1 cellular context compared by ENCODE assay signal in the genomic region with DNA sequence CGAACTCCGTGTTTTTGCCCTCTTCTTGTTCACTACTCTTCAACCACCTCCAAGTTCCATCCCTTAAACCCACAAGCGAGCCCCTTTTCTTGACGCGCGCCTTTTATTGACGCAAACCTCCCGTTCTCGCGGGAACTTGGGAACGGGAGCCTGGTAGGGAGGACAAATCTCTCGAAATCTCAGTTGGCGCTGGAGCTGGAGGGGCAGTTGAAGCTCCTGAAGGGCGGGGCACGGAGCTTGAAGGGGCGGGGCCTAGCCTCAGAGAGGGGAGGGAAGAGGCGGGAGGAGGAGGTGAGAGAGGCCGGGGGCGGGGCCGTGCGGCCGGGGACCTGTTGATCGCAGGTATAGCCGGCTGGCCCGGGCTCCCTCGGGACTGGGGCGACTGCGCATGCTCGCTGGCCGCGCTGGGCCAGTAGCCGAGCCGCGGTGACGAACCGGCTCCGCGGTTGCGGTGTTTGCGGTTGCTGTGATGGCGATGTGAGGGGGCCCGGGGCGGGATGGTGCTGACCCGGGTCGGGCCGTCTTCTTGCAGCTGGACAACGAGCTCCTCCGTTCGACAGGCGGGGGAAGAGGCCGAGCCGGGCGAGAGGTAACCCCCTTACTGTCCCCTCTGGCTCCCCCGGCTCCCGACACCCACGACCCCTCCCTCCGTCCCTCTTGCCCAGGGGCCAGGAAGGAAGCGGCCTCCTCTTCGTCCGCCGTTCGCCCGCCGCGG.
TF ChIP-seq lines count a peak whose summit lies in the region.

FAM135A (plus strand) TSS at position 395 of the 715 bp plus-strand sequence. CDS start 14,835 bp downstream, outside the sequence.

TF ChIP-seq in WTC11, 78 proteins besides CTCF, POLR2A, EP300 and RAD21 (continued from another document):
- TF ChIP-seq KAT7 (CRISPR knock-in tag; IDR thresholded peaks at IDR 0.05; ENCODE audit: borderline replicate concordance) (0 out of 2 replicates have a peak, but pooled peaks have one; percentile 24), EMX1 (CRISPR knock-in tag; IDR thresholded peaks at IDR 0.05) (no peak), RORB (CRISPR knock-in tag; IDR thresholded peaks at IDR 0.05) (0 out of 2 replicates have a peak, but pooled peaks have one; percentile 67), GTF2I (CRISPR knock-in tag; conservative IDR thresholded peaks at IDR 0.05) (no peak), ATF3 (CRISPR knock-in tag; conservative IDR thresholded peaks at IDR 0.05) (no peak), E2F1 (CRISPR knock-in tag; IDR thresholded peaks at IDR 0.05) (peak; percentile 57; the same call in 1 of the 2 replicates), NFE2L1 (CRISPR knock-in tag; IDR thresholded peaks at IDR 0.05) (no peak), ELF4 (CRISPR knock-in tag; IDR thresholded peaks at IDR 0.05; ENCODE audit: low read depth) (no peak), ZNF423 (CRISPR knock-in tag; IDR thresholded peaks at IDR 0.05) (no peak), ZNF532 (CRISPR knock-in tag; IDR thresholded peaks at IDR 0.05; ENCODE audit: borderline replicate concordance) (peak; percentile 56; the same call in 1 of the 2 replicates), RELA (CRISPR knock-in tag; IDR thresholded peaks at IDR 0.05; ENCODE audit: borderline replicate concordance) (no peak), IRF2 (CRISPR knock-in tag; IDR thresholded peaks at IDR 0.05; ENCODE audit: borderline replicate concordance, low read depth) (no peak), NR2C2 (CRISPR knock-in tag; IDR thresholded peaks at IDR 0.05) (no peak), ZNF232 (CRISPR knock-in tag; IDR thresholded peaks at IDR 0.05) (no peak), CREM (CRISPR knock-in tag; IDR thresholded peaks at IDR 0.05) (peak; percentile 83; the same call in 1 of the 2 replicates), USF1 (CRISPR knock-in tag; IDR thresholded peaks at IDR 0.05) (peak; percentile 19; the same call in 1 of the 2 replicates), FOXK1 (CRISPR knock-in tag; IDR thresholded peaks at IDR 0.05) (no peak), FOXP4 (CRISPR knock-in tag; IDR thresholded peaks at IDR 0.05) (0 out of 2 replicates have a peak, but pooled peaks have one; percentile 13), NFYB (CRISPR knock-in tag; conservative IDR thresholded peaks at IDR 0.05; ENCODE audit: low read depth) (no peak), ZNF396 (CRISPR knock-in tag; IDR thresholded peaks at IDR 0.05; ENCODE audit: borderline replicate concordance) (no peak), ZNF317 (CRISPR knock-in tag; IDR thresholded peaks at IDR 0.05; ENCODE audit: borderline replicate concordance, low read depth) (0 out of 2 replicates have a peak, but pooled peaks have one; percentile 6), GABPB1 (CRISPR knock-in tag; IDR thresholded peaks at IDR 0.05) (no peak; the same call in 1 of the 2 replicates), OVOL2 (CRISPR knock-in tag; IDR thresholded peaks at IDR 0.05; ENCODE audit: borderline replicate concordance) (peak; percentile 65; the same call in 1 of the 2 replicates)
- TF ChIP-seq, protein P1, sequence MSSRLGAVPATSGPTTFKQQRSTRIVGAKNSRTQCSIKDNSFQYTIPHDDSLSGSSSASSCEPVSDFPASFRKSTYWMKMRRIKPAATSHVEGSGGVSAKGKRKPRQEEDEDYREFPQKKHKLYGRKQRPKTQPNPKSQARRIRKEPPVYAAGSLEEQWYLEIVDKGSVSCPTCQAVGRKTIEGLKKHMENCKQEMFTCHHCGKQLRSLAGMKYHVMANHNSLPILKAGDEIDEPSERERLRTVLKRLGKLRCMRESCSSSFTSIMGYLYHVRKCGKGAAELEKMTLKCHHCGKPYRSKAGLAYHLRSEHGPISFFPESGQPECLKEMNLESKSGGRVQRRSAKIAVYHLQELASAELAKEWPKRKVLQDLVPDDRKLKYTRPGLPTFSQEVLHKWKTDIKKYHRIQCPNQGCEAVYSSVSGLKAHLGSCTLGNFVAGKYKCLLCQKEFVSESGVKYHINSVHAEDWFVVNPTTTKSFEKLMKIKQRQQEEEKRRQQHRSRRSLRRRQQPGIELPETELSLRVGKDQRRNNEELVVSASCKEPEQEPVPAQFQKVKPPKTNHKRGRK (CRISPR knock-in tag; IDR thresholded peaks at IDR 0.05; ENCODE audit: borderline replicate concordance) = no peak
- TF ChIP-seq, protein P2, sequence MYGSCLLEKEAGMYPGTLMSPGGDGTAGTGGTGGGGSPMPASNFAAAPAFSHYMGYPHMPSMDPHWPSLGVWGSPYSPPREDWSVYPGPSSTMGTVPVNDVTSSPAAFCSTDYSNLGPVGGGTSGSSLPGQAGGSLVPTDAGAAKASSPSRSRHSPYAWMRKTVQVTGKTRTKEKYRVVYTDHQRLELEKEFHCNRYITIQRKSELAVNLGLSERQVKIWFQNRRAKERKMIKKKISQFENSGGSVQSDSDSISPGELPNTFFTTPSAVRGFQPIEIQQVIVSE (CRISPR knock-in tag; IDR thresholded peaks at IDR 0.05; ENCODE audit: borderline replicate concordance) = no peak
- TF ChIP-seq, protein P3, sequence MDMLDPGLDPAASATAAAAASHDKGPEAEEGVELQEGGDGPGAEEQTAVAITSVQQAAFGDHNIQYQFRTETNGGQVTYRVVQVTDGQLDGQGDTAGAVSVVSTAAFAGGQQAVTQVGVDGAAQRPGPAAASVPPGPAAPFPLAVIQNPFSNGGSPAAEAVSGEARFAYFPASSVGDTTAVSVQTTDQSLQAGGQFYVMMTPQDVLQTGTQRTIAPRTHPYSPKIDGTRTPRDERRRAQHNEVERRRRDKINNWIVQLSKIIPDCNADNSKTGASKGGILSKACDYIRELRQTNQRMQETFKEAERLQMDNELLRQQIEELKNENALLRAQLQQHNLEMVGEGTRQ (CRISPR knock-in tag; IDR thresholded peaks at IDR 0.05) = no peak
